In genomic region chr9:61853624-61854261, GRCh38 we compare ENCODE assay signal across 8 cellular contexts.
DNase-seq lines count a peak whose midpoint lies in the region; ATAC-seq, FAIRE-seq and TF ChIP-seq lines count a peak whose summit lies in the region.
"Not testable (repeated sequence)": the region's sequence is repeated elsewhere in the genome, so short reads cannot be mapped to it uniquely, and the experiment has no call there.

No MANE protein-coding gene starts in this region.

- not testable (repeated sequence) for H3K9me3 Mint-ChIP-seq in activated CD8-positive, alpha-beta T cell treated with anti-CD3 and anti-CD28 coated beads, Interleukin-2, amount 10 ng/mL, durations not matched to agents 7 days and 5 days (ENCODE audit: insufficient read depth)

- POLR2A ChIA-PET in activated CD8-positive, alpha-beta T cell treated with anti-CD3 and anti-CD28 coated beads, Interleukin-2, amount 10 ng/mL, durations not matched to agents 7 days and 5 days (lab: Charles Lee); GM12878 (lab: Charles Lee): not testable (repeated sequence)

- H3K4me2 ChIP-seq in GM12878 (ENCODE audit: control insufficient read depth, insufficient read depth) = not testable (repeated sequence)

- not testable (repeated sequence) for H3K4me1 ChIP-seq in GM12878 (ENCODE audit: control insufficient read depth, insufficient read depth, low read length); tibial artery

- SMC1A ChIA-PET in GM12878 (lab: Charles Lee; ENCODE audit: uncharacterized antibody, unreplicated experiment) = not testable (repeated sequence)

- RAD21 ChIA-PET in GM12878 (lab: Charles Lee; ENCODE audit: unreplicated experiment) = not testable (repeated sequence)

- intact Hi-C loops in GM12878 (cut with micrococcal nuclease; ENCODE audit: unreplicated experiment); lower leg skin (cut with DNase I; ENCODE audit: low total_unique reads); tibial artery (cut with DNase I; ENCODE audit: low total_unique reads): not testable (repeated sequence)

- not testable (repeated sequence) for H3K27ac Mint-ChIP-seq in activated CD8-positive, alpha-beta T cell treated with anti-CD3 and anti-CD28 coated beads, Interleukin-2, amount 10 ng/mL, durations not matched to agents 7 days and 5 days

- in situ Hi-C loops in GM12878 (cut with MboI) = not testable (repeated sequence)

- not testable (repeated sequence) for H3K36me3 Mint-ChIP-seq in activated CD8-positive, alpha-beta T cell treated with anti-CD3 and anti-CD28 coated beads, Interleukin-2, amount 10 ng/mL, durations not matched to agents 7 days and 5 days (ENCODE audit: low read depth)

- not testable (repeated sequence) for TF ChIP-seq EP300 in GM12878 (IDR thresholded peaks at IDR 0.05; ENCODE audit: borderline replicate concordance in 1 of 2, control insufficient read depth in 1 of 2, low read depth in 2 of 2, low read length in 2 of 2)

- not testable (repeated sequence) for H3K4me3 ChIP-seq in GM12878; lower leg skin (ENCODE audit: low read depth, poor library complexity, severe bottlenecking)
- peak overlapping the region; percentile 48 to 49 for H3K4me3 ChIP-seq in tibial artery

- H3K36me3 ChIP-seq in GM12878 (ENCODE audit: control insufficient read depth in 2 of 2, insufficient read depth in 2 of 2, low read length in 1 of 2); tibial artery: not testable (repeated sequence)

- not testable (repeated sequence) for H3K4me3 Mint-ChIP-seq in activated CD8-positive, alpha-beta T cell treated with anti-CD3 and anti-CD28 coated beads, Interleukin-2, amount 10 ng/mL, durations not matched to agents 7 days and 5 days

- not testable (repeated sequence) for H3K79me2 ChIP-seq in GM12878 (ENCODE audit: control insufficient read depth, insufficient read depth, low read length)

- DNase-seq in activated CD8-positive, alpha-beta T cell treated with anti-CD3 and anti-CD28 coated beads, Interleukin-2, amount 10 ng/mL, durations not matched to agents 7 days and 5 days = peak; percentile 91
- not testable (repeated sequence) for DNase-seq in GM12878 (ENCODE audit: low read depth, low spot score)
- DNase-seq in lower leg skin (ENCODE audit: low spot score in 2 of 2) = peak; percentile 87 to 97
- peak; percentile 65 to 77 for DNase-seq in stimulated activated CD4-positive, alpha-beta T cell treated with anti-CD3 and anti-CD28 coated beads, Interleukin-1b, Interleukin-23, amount 100 ng/mL, for 4 hours (ENCODE audit: low read depth in 2 of 2)
- DNase-seq in tibial artery = peak; percentile 85 to 94

- ATAC-seq in GM18907 (IDR thresholded peaks at IDR 0.05; ENCODE audit: unreplicated experiment) (peak; percentile 82), HG02623 (IDR thresholded peaks at IDR 0.05; ENCODE audit: unreplicated experiment) (peak; percentile 65), HG03575 (IDR thresholded peaks at IDR 0.05; ENCODE audit: extremely low read depth, insufficient number of reproducible peaks, low FRiP score, unreplicated experiment) (peak; percentile 43), GM12878 (peak; percentile 81)
- peak; percentile 71 for ATAC-seq in activated CD8-positive, alpha-beta T cell treated with anti-CD3 and anti-CD28 coated beads, Interleukin-2, amount 10 ng/mL, durations not matched to agents 7 days and 5 days

- not testable (repeated sequence) for BruUV-seq in GM12878 (replicated peaks; lab: Mats Ljungman, UMichigan)

- not testable (repeated sequence) for H3K9me3 ChIP-seq in GM12878 (replicated peaks; ENCODE audit: control insufficient read depth, insufficient read depth, low read length); tibial artery

- CTCF ChIA-PET in activated CD8-positive, alpha-beta T cell treated with anti-CD3 and anti-CD28 coated beads, Interleukin-2, amount 10 ng/mL, durations not matched to agents 7 days and 5 days (lab: Charles Lee); GM12878 (lab: Yijun Ruan, JAX): not testable (repeated sequence)

- not testable (repeated sequence) for H3K4me1 Mint-ChIP-seq in activated CD8-positive, alpha-beta T cell treated with anti-CD3 and anti-CD28 coated beads, Interleukin-2, amount 10 ng/mL, durations not matched to agents 7 days and 5 days (ENCODE audit: low read depth)

- WGBS in GM12878 (ENCODE audit: insufficient coverage, insufficient replicate concordance, low lambda C conversion rate, missing lambda C conversion rate) = 15% methylated on average over 18 of the region's 40 CpGs
- no CpG with 5 or more reads among the region's 40 CpGs for WGBS in lower leg skin, 2 donors

- not testable (repeated sequence) for H4K20me1 ChIP-seq in GM12878 (ENCODE audit: control insufficient read depth, insufficient read depth)

- not testable (repeated sequence) for TF ChIP-seq POLR2A in GM12878 (IDR thresholded peaks at IDR 0.05; ENCODE audit: low read depth, low read length); lower leg skin (IDR thresholded peaks at IDR 0.05)

- FAIRE-seq in GM12878 (lab: Jason Lieb, UNC) = not testable (repeated sequence)

- H3K9ac ChIP-seq in GM12878 (ENCODE audit: control insufficient read depth, insufficient read depth, low read length) = not testable (repeated sequence)

- H3K27ac ChIP-seq in GM12878 (ENCODE audit: control insufficient read depth, insufficient read depth) = not testable (repeated sequence)
- peak overlapping the region; percentile 64 to 67 for H3K27ac ChIP-seq in tibial artery

- H3K27me3 Mint-ChIP-seq in activated CD8-positive, alpha-beta T cell treated with anti-CD3 and anti-CD28 coated beads, Interleukin-2, amount 10 ng/mL, durations not matched to agents 7 days and 5 days (ENCODE audit: low read depth) = not testable (repeated sequence)

- not testable (repeated sequence) for TF ChIP-seq RAD21 in GM12878 (IDR thresholded peaks at IDR 0.05; ENCODE audit: insufficient read depth, low read depth, low read length)

- not testable (repeated sequence) for H3K27me3 ChIP-seq in GM12878 (replicated peaks in 1 of 2; ENCODE audit: control insufficient read depth in 2 of 2, insufficient read depth in 2 of 2, low read length in 1 of 2); tibial artery

- TF ChIP-seq CTCF in GM12878 (IDR thresholded peaks at IDR 0.05 in 2 of 3, conservative IDR thresholded peaks at IDR 0.05 in 1 of 3; ENCODE audit: control insufficient read depth in 2 of 3, extremely low read depth in 1 of 3, insufficient read depth in 1 of 3, low read depth in 3 of 3, low read length in 3 of 3); lower leg skin (IDR thresholded peaks at IDR 0.05); tibial artery (IDR thresholded peaks at IDR 0.05): not testable (repeated sequence)

- not testable (repeated sequence) for H2AFZ ChIP-seq in GM12878 (ENCODE audit: control insufficient read depth, low read depth, low read length)
